Comparison of ENCODE assay signal across 12 cellular contexts in the genomic region with DNA sequence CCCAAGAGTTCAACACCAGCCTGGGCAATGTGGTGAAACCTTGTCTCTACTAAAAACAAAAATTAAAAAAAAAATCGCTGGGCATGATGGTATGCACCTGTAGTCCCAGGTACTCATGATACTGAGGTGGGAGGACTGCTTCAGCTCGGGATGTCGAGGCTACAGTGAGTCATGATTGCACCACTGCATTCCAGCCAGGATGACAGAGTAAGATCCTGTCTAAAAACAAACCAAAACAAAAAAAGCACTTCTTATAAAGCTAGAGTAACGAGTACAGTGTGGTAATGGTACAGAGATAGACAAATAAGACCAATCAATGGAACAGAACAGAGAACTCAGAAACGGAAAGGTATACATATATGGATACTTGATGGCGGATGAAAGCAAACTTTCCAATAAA. TPM values are rescaled to one million over a fixed set of nuclear protein-coding genes. Genes with fewer than 3 reads are reported as not detected.
DNase-seq lines count a peak whose midpoint lies in the region; ATAC-seq and TF ChIP-seq lines count a peak whose summit lies in the region.
"Had no signal": no experiment of that assay in that cellular context is flagged by ENCODE, and none has a peak within 500 bp of the region (broad histone marks: within the 10 kb centered on the region; RNA-seq: fewer than 3 reads in every experiment).

No MANE protein-coding gene starts in this region.

- H2AFZ ChIP-seq in hepatocyte = no peak overlapping the region

- no peaks in the 10 kb centered on the region for H4K20me1 ChIP-seq in hepatocyte (ENCODE audit: insufficient read depth, poor library complexity, severe bottlenecking)

- no peak for ATAC-seq in GM21367 (IDR thresholded peaks at IDR 0.05; ENCODE audit: unreplicated experiment)
- ATAC-seq: psoas muscle had no signal

- 66% methylated on average over 6 of the region's 6 CpGs for WGBS in hepatocyte (ENCODE audit: low lambda C conversion rate, missing lambda C conversion rate)

- DNase-seq in A172 (ENCODE audit: low spot score) = peak; percentile 68
- peak; percentile 70 for DNase-seq in HFFc6
- peak; percentile 65 for DNase-seq in astrocyte of the hippocampus (ENCODE audit: low read depth, low spot score)
- DNase-seq in hepatocyte (ENCODE audit: low spot score) = no peak
- DNase-seq in stimulated activated CD8-positive, alpha-beta memory T cell treated with anti-CD3 and anti-CD28 coated beads, Interleukin-4, amount 100 ng/mL, for 48 hours = no peak
- DNase-seq in posterior cingulate gyrus = no peak
- DNase-seq in G401 (ENCODE audit: low spot score) = no peak
- DNase-seq: BE2C, NCI-H1417, psoas muscle had no signal

- no peak overlapping the region for H3K4me3 ChIP-seq in hepatocyte
- H3K4me3 ChIP-seq: psoas muscle, thyroid gland had no signal

- TF ChIP-seq CTCF in HFFc6 (IDR thresholded peaks at IDR 0.05) = no peak
- TF ChIP-seq CTCF in hepatocyte (IDR thresholded peaks at IDR 0.05; ENCODE audit: poor library complexity) = no peak

- peaks cover 11% of the 10 kb centered on the region for H3K36me3 Mint-ChIP-seq in HFFc6 (ENCODE audit: low read depth)

- no peaks in the 10 kb centered on the region for H3K27me3 ChIP-seq in hepatocyte
- H3K27me3 ChIP-seq: BE2C, thyroid gland had no signal

- peak overlapping the region; percentile 39 for H3K27ac ChIP-seq in hepatocyte
- H3K27ac ChIP-seq: psoas muscle, thyroid gland had no signal

- no peaks in the 10 kb centered on the region for H3K9me2 ChIP-seq in hepatocyte (replicated peaks; ENCODE audit: insufficient read depth)

- intact Hi-C loops in posterior cingulate gyrus (cut with DNase I) = no loop called here

- H3K27me3 Mint-ChIP-seq in HFFc6 (ENCODE audit: insufficient read depth) = no peaks in the 10 kb centered on the region; the same call in 1 of the 2 replicates

- H3K9me3 Mint-ChIP-seq in HFFc6 = no peaks in the 10 kb centered on the region; the same call in 1 of the 2 replicates

- no peaks in the 10 kb centered on the region for H3K36me3 ChIP-seq in hepatocyte (replicated peaks; ENCODE audit: insufficient read depth, low read depth)
- H3K36me3 ChIP-seq: BE2C, thyroid gland had no signal

- H3K4me3 Mint-ChIP-seq in HFFc6 = peak overlapping the region; percentile 28

- H3K9me3 ChIP-seq in hepatocyte (ENCODE audit: low read depth) = no peaks in the 10 kb centered on the region
- H3K9me3 ChIP-seq: BE2C, psoas muscle, thyroid gland had no signal

- in situ Hi-C loops in G401 (cut with HindIII; ENCODE audit: low sequenced_read_pairs) = no loop called here

- no peak overlapping the region for H3K4me2 ChIP-seq in hepatocyte

- peaks cover 15% of the 10 kb centered on the region for H3K79me2 ChIP-seq in hepatocyte

- peaks cover 61% of the 10 kb centered on the region for H3K4me1 Mint-ChIP-seq in HFFc6 (ENCODE audit: low read depth)

- H3K27ac Mint-ChIP-seq in HFFc6 = peak overlapping the region; percentile 65

- peaks cover 3% of the 10 kb centered on the region for H3K4me1 ChIP-seq in hepatocyte (ENCODE audit: insufficient read depth)
- H3K4me1 ChIP-seq: BE2C had no signal

RNA-seq across cellular contexts. Expression of gene NSMCE1, which starts 4.4 kb away (rescaled TPM):
- total RNA-seq in A172 (2014; rRNA removed; shearing (Covaris generic)) = 96.6 and 104 TPM in 2 replicates
- 10 to 100 TPM; 63.6 to 71.3 (median 66.5) TPM for total RNA-seq in HFFc6 (2021; fragmentation: NEBNext Ultra II Directional; extraction: Animal tissue kit (Norgen Biotek cat#: 25700))
- total RNA-seq in hepatocyte = 35.0 and 40.8 TPM in 2 replicates
- 58.2 and 66.3 TPM in 2 replicates for polyA plus RNA-seq in hepatocyte
- total RNA-seq in G401 (2014; rRNA removed; shearing (Covaris generic)) = 16.1 and 32.5 TPM in 2 replicates

RNA-seq across cellular contexts. Expression of gene IL4R, which starts 49.6 kb away (rescaled TPM):
- total RNA-seq in A172 (2014; rRNA removed; shearing (Covaris generic)) = 21.2 and 25.6 TPM in 2 replicates
- total RNA-seq in HFFc6 (2021; fragmentation: NEBNext Ultra II Directional; extraction: Animal tissue kit (Norgen Biotek cat#: 25700)) = 10 to 100 TPM; 20.0 to 27.0 (median 23.2) TPM
- total RNA-seq in hepatocyte = 19.0 and 23.6 TPM in 2 replicates
- polyA plus RNA-seq in hepatocyte = 20.9 and 22.3 TPM in 2 replicates
- 12.1 and 22.7 TPM in 2 replicates for total RNA-seq in G401 (2014; rRNA removed; shearing (Covaris generic))

Comparison
In these comparisons a context has a peak if more than half of its experiments do, and no peak if none do; other contexts are left out.
1. DNase-seq: peak in A172 (single experiment), HFFc6 (single experiment) and astrocyte of the hippocampus (single experiment); none in hepatocyte (single experiment), stimulated activated CD8-positive, alpha-beta memory T cell treated with anti-CD3 and anti-CD28 coated beads, Interleukin-4, amount 100 ng/mL, for 48 hours (single experiment), posterior cingulate gyrus (0 of 10) and G401 (single experiment).